In genomic region chr4:103108547-103108946, GRCh38 we compare ENCODE assay signal across 26 cellular contexts.
"Had no signal": no experiment of that assay in that cellular context is flagged by ENCODE, and none has a peak within 500 bp of the region (broad histone marks: within the 10 kb centered on the region; RNA-seq: fewer than 3 reads in every experiment).

No MANE protein-coding gene starts in this region.

- H3K4me1 ChIP-seq: colonic mucosa, esophagus muscularis mucosa, esophagus squamous epithelium, foreskin keratinocyte, gastrocnemius medialis, gastroesophageal sphincter, heart left ventricle, heart right ventricle had no signal

- DNase-seq: colonic mucosa; cortex of kidney; dermis blood vessel endothelial cell; dorsolateral prefrontal cortex; effector CD4-positive, alpha-beta T cell; effector CD8-positive, alpha-beta T cell; effector memory CD4-positive, alpha-beta T cell; effector memory CD8-positive, alpha-beta T cell; endodermal cell; erythroblast; esophagus squamous epithelium; foreskin fibroblast; foreskin keratinocyte; foreskin melanocyte; gastrocnemius medialis; glutamatergic neuron; head of caudate nucleus; heart left ventricle; heart right ventricle had no signal

- H3K27ac ChIP-seq: colonic mucosa, coronary artery, dorsolateral prefrontal cortex, epithelial cell of prostate, esophagus muscularis mucosa, esophagus squamous epithelium, foreskin keratinocyte, gastrocnemius medialis, gastroesophageal sphincter, heart left ventricle, heart right ventricle had no signal

- H3K4me3 ChIP-seq: colonic mucosa, coronary artery, dorsolateral prefrontal cortex, esophagus muscularis mucosa, esophagus squamous epithelium, gastrocnemius medialis, gastroesophageal sphincter, heart left ventricle, heart right ventricle had no signal

- H3K9me3 ChIP-seq: colonic mucosa, esophagus muscularis mucosa, esophagus squamous epithelium, gastrocnemius medialis, gastroesophageal sphincter, heart left ventricle, heart right ventricle had no signal

- H3K27me3 ChIP-seq: colonic mucosa, dorsolateral prefrontal cortex, esophagus muscularis mucosa, esophagus squamous epithelium, foreskin keratinocyte, gastrocnemius medialis, gastroesophageal sphincter, heart left ventricle, heart right ventricle had no signal

- H3K36me3 ChIP-seq: colonic mucosa, esophagus muscularis mucosa, esophagus squamous epithelium, gastrocnemius medialis, gastroesophageal sphincter, heart left ventricle had no signal

- ATAC-seq: effector memory CD8-positive, alpha-beta T cell; esophagus mucosa; foreskin keratinocyte; gastrocnemius medialis; gastroesophageal sphincter; heart left ventricle; heart right ventricle had no signal

- FAIRE-seq: endothelial cell of umbilical vein, frontal cortex had no signal
